23 cellular contexts compared by ENCODE assay signal in genomic region chr13:83955011-83955410, GRCh38.
A peak's percentile ranks its signal among the peaks of the same experiment; 100 is the strongest.
DNase-seq lines count a peak whose midpoint lies in the region; ATAC-seq, FAIRE-seq and TF ChIP-seq lines count a peak whose summit lies in the region.
"Had no signal": no experiment of that assay in that cellular context is flagged by ENCODE, and none has a peak within 500 bp of the region (broad histone marks: within the 10 kb centered on the region; RNA-seq: fewer than 3 reads in every experiment).

No MANE protein-coding gene starts in this region.

- POLR2A ChIA-PET in H1 (lab: Charles Lee; ENCODE audit: partially characterized antibody), result no interaction called here

- TF ChIP-seq CTCF in HFFc6 (IDR thresholded peaks at IDR 0.05), result no peak
- TF ChIP-seq CTCF in H1 (IDR thresholded peaks at IDR 0.05; ENCODE audit: control extremely low read depth in 1 of 3, insufficient read depth in 1 of 3, low read depth in 1 of 3, low read length in 3 of 3), result no peak
- no peak for TF ChIP-seq CTCF in keratinocyte (optimal IDR thresholded peaks at IDR 0.05 in 1 of 3, IDR thresholded peaks at IDR 0.05 in 1 of 3, conservative IDR thresholded peaks at IDR 0.05 in 1 of 3; ENCODE audit: extremely low read depth in 1 of 3, insufficient read depth in 2 of 3, low read length in 3 of 3)
- TF ChIP-seq CTCF in transverse colon (IDR thresholded peaks at IDR 0.05), result no peak
- TF ChIP-seq CTCF in lower lobe of right lung (IDR thresholded peaks at IDR 0.05), result no peak

- H2AK5ac ChIP-seq in H1 (ENCODE audit: low read depth, low read length) (no peak overlapping the region), neuronal stem cell (ENCODE audit: low read depth, low read length) (no peak overlapping the region)

- no peak overlapping the region for H3K56ac ChIP-seq in H1 (replicated peaks; ENCODE audit: insufficient read length, low read depth, low read length)

- CTCF ChIA-PET in H1 (lab: Charles Lee; ENCODE audit: partially characterized antibody), result no interaction called here

- no peak overlapping the region for H2BK20ac ChIP-seq in H1 (ENCODE audit: low read length)

- H3K4me1 ChIP-seq in H1 (replicated peaks in 1 of 4; ENCODE audit: control insufficient read depth in 3 of 4, insufficient read depth in 4 of 4, low read length in 3 of 4), result peaks cover 0 to 3% (median 0%) of the 10 kb centered on the region in 4 experiments; a peak in 1 of 7 replicates
- H3K4me1 ChIP-seq in keratinocyte (ENCODE audit: control insufficient read depth, extremely low read depth, insufficient read depth, low read length), result peaks cover 7% of the 10 kb centered on the region
- no peaks in the 10 kb centered on the region for H3K4me1 ChIP-seq in neuronal stem cell (ENCODE audit: control insufficient read depth in 2 of 2, insufficient read depth in 1 of 2, low read depth in 1 of 2, low read length in 2 of 2)
- H3K4me1 ChIP-seq in transverse colon, result no peaks in the 10 kb centered on the region
- H3K4me1 ChIP-seq in lower lobe of right lung, result no peaks in the 10 kb centered on the region
- H3K4me1 ChIP-seq: BE2C had no signal

- H2BK5ac ChIP-seq in H1 (ENCODE audit: low read depth, low read length) (no peak overlapping the region), neuronal stem cell (ENCODE audit: low read length) (no peak overlapping the region)

- H3K4me1 Mint-ChIP-seq in HFFc6 (ENCODE audit: low read depth), result peaks cover 67% of the 10 kb centered on the region
- H3K4me1 Mint-ChIP-seq: CD8-positive, alpha-beta memory T cell had no signal

- H3K23ac ChIP-seq in H1 (ENCODE audit: insufficient read length), result no peak overlapping the region
- H3K23ac ChIP-seq in neuronal stem cell (ENCODE audit: low read depth, low read length, poor library complexity), result no peak overlapping the region

- H3K27ac ChIP-seq in H1 (ENCODE audit: low read depth, low read length) (no peak overlapping the region), keratinocyte (ENCODE audit: control insufficient read depth, insufficient read depth, low read length) (no peak overlapping the region), neuronal stem cell (replicated peaks; ENCODE audit: low read length) (no peak overlapping the region), transverse colon (no peak overlapping the region), lower lobe of right lung (no peak overlapping the region)
- H3K27ac ChIP-seq: HL-60 had no signal

- no peaks in the 10 kb centered on the region for H3K23me2 ChIP-seq in H1 (ENCODE audit: low read depth, low read length)

- H2BK120ac ChIP-seq in H1 (replicated peaks; ENCODE audit: low read depth, low read length) (no peak overlapping the region), neuronal stem cell (ENCODE audit: low read depth, low read length) (no peak overlapping the region)

- no peak overlapping the region for H3K18ac ChIP-seq in H1 (ENCODE audit: extremely low read depth, low read length)
- H3K18ac ChIP-seq in neuronal stem cell (ENCODE audit: low read length), result no peak overlapping the region

- no peak overlapping the region for H3K4ac ChIP-seq in H1 (replicated peaks; ENCODE audit: insufficient read length, low read depth, low read length)
- H3K4ac ChIP-seq in neuronal stem cell (ENCODE audit: low read length), result no peak overlapping the region

- DNase-seq in HFFc6, result no peak
- DNase-seq in H1 (ENCODE audit: low read depth in 1 of 2, low spot score in 2 of 2), result no peak
- no peak for DNase-seq in keratinocyte (ENCODE audit: low read depth, low spot score)
- no peak for DNase-seq in neuronal stem cell (ENCODE audit: low spot score)
- DNase-seq in NCI-H1092 treated with DMSO at 0.1 percent for 48 hours (lab: John Stamatoyannopoulos, UW), result no peak
- DNase-seq in transverse colon, result no peak
- DNase-seq in lower lobe of right lung, result no peak
- DNase-seq in KBM-7, result no peak
- DNase-seq: ACHN; BE2C; C1 segment of cervical spinal cord; CD4-positive, CD25-positive, alpha-beta regulatory T cell; COR-L47; DMS 273 treated with DMSO at 0.1 percent for 48 hours; DMS53; HCEC 1CT had no signal

- dilution Hi-C loops in keratinocyte (cut with MboI; ENCODE audit: extremely low pct_ligation_motif_present, low sequenced_read_pairs), result no loop called here

- ATAC-seq in lower lobe of right lung, result no peak

- TF ChIP-seq EP300 in H1 (IDR thresholded peaks at IDR 0.05; ENCODE audit: borderline replicate concordance in 1 of 2, low read depth in 2 of 2, low read length in 2 of 2), result no peak
- TF ChIP-seq EP300 in transverse colon (IDR thresholded peaks at IDR 0.05; ENCODE audit: low read depth), result no peak

- intact Hi-C loops in transverse colon (cut with DNase I; ENCODE audit: low total_unique reads), result no loop called here
- intact Hi-C loops in lower lobe of right lung (cut with DNase I), result no loop called here

- no peak for TF ChIP-seq RAD21 in H1 (IDR thresholded peaks at IDR 0.05 in 1 of 2, conservative IDR thresholded peaks at IDR 0.05 in 1 of 2; ENCODE audit: low read depth in 2 of 2, low read length in 2 of 2)

- no peak overlapping the region for H3K9ac ChIP-seq in H1 (replicated peaks in 1 of 4; ENCODE audit: extremely low read depth in 1 of 4, low read depth in 3 of 4, low read length in 3 of 4)
- H3K9ac ChIP-seq in keratinocyte (ENCODE audit: control insufficient read depth, extremely low read depth, insufficient read depth, low read length), result no peak overlapping the region
- no peak overlapping the region for H3K9ac ChIP-seq in neuronal stem cell (ENCODE audit: low read depth, low read length, poor library complexity)

- no peak overlapping the region for H3K14ac ChIP-seq in H1 (ENCODE audit: insufficient read length)
- no peak overlapping the region for H3K14ac ChIP-seq in neuronal stem cell (ENCODE audit: low read length)

- H2BK12ac ChIP-seq in H1 (ENCODE audit: low read depth, low read length), result no peak overlapping the region
- H2BK12ac ChIP-seq in neuronal stem cell (ENCODE audit: low read length), result no peak overlapping the region

- H3K27ac Mint-ChIP-seq in HFFc6, result peak overlapping the region; percentile 38; the same call in 1 of the 2 replicates
- H3K27ac Mint-ChIP-seq: CD4-positive, CD25-positive, alpha-beta regulatory T cell had no signal

- H3K27me3 ChIP-seq in H1 (replicated peaks in 1 of 4; ENCODE audit: control insufficient read depth in 3 of 4, extremely low read depth in 1 of 4, insufficient read depth in 3 of 4, low read length in 3 of 4) (no peaks in the 10 kb centered on the region), keratinocyte (ENCODE audit: control insufficient read depth, extremely low read depth, insufficient read depth, low read length) (no peaks in the 10 kb centered on the region), neuronal stem cell (ENCODE audit: control insufficient read depth in 3 of 3, insufficient read depth in 3 of 3, low read depth in 1 of 3, low read length in 3 of 3) (no peaks in the 10 kb centered on the region), transverse colon (no peaks in the 10 kb centered on the region), lower lobe of right lung (ENCODE audit: low read depth) (no peaks in the 10 kb centered on the region)
- H3K27me3 ChIP-seq: BE2C had no signal

- H3K79me2 ChIP-seq in H1 (ENCODE audit: control insufficient read depth in 1 of 2, insufficient read depth in 2 of 2, low read length in 2 of 2) (no peaks in the 10 kb centered on the region), keratinocyte (ENCODE audit: control insufficient read depth, insufficient read depth, low read length) (no peaks in the 10 kb centered on the region)

- H3K4me2 ChIP-seq in H1 (ENCODE audit: insufficient read depth in 1 of 2, low read depth in 2 of 2, low read length in 2 of 2) (no peak overlapping the region), keratinocyte (ENCODE audit: control insufficient read depth, extremely low read depth, insufficient read depth, low read depth, low read length) (no peak overlapping the region), neuronal stem cell (ENCODE audit: insufficient read depth, low read length, poor library complexity, severe bottlenecking) (no peak overlapping the region)

- no peak overlapping the region for H3K4me3 Mint-ChIP-seq in HFFc6
- H3K4me3 Mint-ChIP-seq: CD4-positive, CD25-positive, alpha-beta regulatory T cell; CD8-positive, alpha-beta memory T cell had no signal

- no peak overlapping the region for H4K5ac ChIP-seq in H1 (ENCODE audit: insufficient read length, low read depth, low read length)

- in situ Hi-C loops in transverse colon (cut with MboI; ENCODE audit: low pct_ligation_motif_present in 1 of 4, low pct_unique_long_range_greater_than_20kb in 1 of 4, low sequenced_read_pairs in 3 of 4) (no loop called here), KBM-7 (cut with MboI; ENCODE audit: low pct_unique_long_range_greater_than_20kb, low sequenced_read_pairs) (no loop called here)

- H4K20me1 ChIP-seq in H1 (replicated peaks in 1 of 2; ENCODE audit: control insufficient read depth in 1 of 2, insufficient read depth in 2 of 2, low read length in 2 of 2), result no peaks in the 10 kb centered on the region
- no peaks in the 10 kb centered on the region for H4K20me1 ChIP-seq in keratinocyte (ENCODE audit: control insufficient read depth, extremely low read depth, insufficient read depth, low read length)

- FAIRE-seq in H1 (lab: Jason Lieb, UNC) (no peak), keratinocyte (lab: Jason Lieb, UNC) (peak; percentile 85)
- FAIRE-seq: A204.1, G401.6, GM12891, GM18507, H54 had no signal

- no peaks in the 10 kb centered on the region for H3K27me3 Mint-ChIP-seq in HFFc6 (ENCODE audit: insufficient read depth)
- H3K27me3 Mint-ChIP-seq: CD8-positive, alpha-beta memory T cell had no signal

- H4K8ac ChIP-seq in H1 (ENCODE audit: extremely low read depth, insufficient read depth, low read length) (no peak overlapping the region), neuronal stem cell (ENCODE audit: low read depth, low read length) (no peak overlapping the region)

- H2AFZ ChIP-seq in H1 (ENCODE audit: low read length) (peak overlapping the region; percentile 41; the same call in 1 of the 2 replicates), keratinocyte (ENCODE audit: control insufficient read depth, low read length) (peak overlapping the region; percentile 52), neuronal stem cell (ENCODE audit: low read length) (peak overlapping the region; percentile 20)

- H3K9me1 ChIP-seq in keratinocyte (ENCODE audit: control insufficient read depth, extremely low read depth, insufficient read depth, low read length), result no peaks in the 10 kb centered on the region

- no peak overlapping the region for H4K91ac ChIP-seq in H1 (replicated peaks; ENCODE audit: insufficient read length, low read length)
- no peak overlapping the region for H4K91ac ChIP-seq in neuronal stem cell (ENCODE audit: low read depth, low read length, poor library complexity)

- TF ChIP-seq POLR2A in H1 (IDR thresholded peaks at IDR 0.05; ENCODE audit: control extremely low read depth in 1 of 2, low read depth in 2 of 2, low read length in 2 of 2) (no peak), transverse colon (IDR thresholded peaks at IDR 0.05) (no peak)

- no peaks in the 10 kb centered on the region for H3K79me1 ChIP-seq in H1 (ENCODE audit: low read depth, low read length)
- no peaks in the 10 kb centered on the region for H3K79me1 ChIP-seq in neuronal stem cell (ENCODE audit: low read depth, low read length)

- H3K9me3 Mint-ChIP-seq in HFFc6, result no peaks in the 10 kb centered on the region
- H3K9me3 Mint-ChIP-seq: CD8-positive, alpha-beta memory T cell had no signal

- peaks cover 27% of the 10 kb centered on the region for H3K36me3 Mint-ChIP-seq in HFFc6 (ENCODE audit: low read depth)
- H3K36me3 Mint-ChIP-seq: CD4-positive, CD25-positive, alpha-beta regulatory T cell; CD8-positive, alpha-beta memory T cell had no signal

- WGBS in H1 (ENCODE audit: extremely low coverage in 1 of 2, insufficient coverage in 1 of 2, insufficient read length in 1 of 2, insufficient replicate concordance in 2 of 2, low coverage in 1 of 2, low lambda C conversion rate in 2 of 2, missing lambda C conversion rate in 1 of 2), 2 experiments, result 93% methylated on average over 3 of the region's 3 CpGs; no CpG with 5 or more reads in 1 of the 2 experiments
- no CpG with 5 or more reads among the region's 3 CpGs for WGBS in neuronal stem cell (ENCODE audit: extremely low coverage in 2 of 2, insufficient read length in 2 of 2, insufficient replicate concordance in 1 of 2), 2 donors
- WGBS in transverse colon (ENCODE audit: low coverage in 1 of 2), 2 donors, result 94 to 100% methylated on average over 3 of the region's 3 CpGs

- H3K9me3 ChIP-seq in H1 (ENCODE audit: insufficient read depth in 2 of 2, low read depth in 1 of 2, low read length in 1 of 2) (no peaks in the 10 kb centered on the region), keratinocyte (ENCODE audit: control insufficient read depth, low read depth, low read length) (no peaks in the 10 kb centered on the region), neuronal stem cell (replicated peaks in 1 of 2; ENCODE audit: control insufficient read depth in 2 of 2, insufficient read depth in 1 of 2, low read depth in 1 of 2, low read length in 2 of 2) (no peaks in the 10 kb centered on the region), transverse colon (no peaks in the 10 kb centered on the region), lower lobe of right lung (no peaks in the 10 kb centered on the region)
- H3K9me3 ChIP-seq: BE2C had no signal

- H3K36me3 ChIP-seq in H1 (ENCODE audit: control insufficient read depth in 2 of 4, insufficient read depth in 4 of 4, low read length in 3 of 4) (no peaks in the 10 kb centered on the region), keratinocyte (ENCODE audit: control insufficient read depth in 2 of 2, extremely low read depth in 1 of 2, insufficient read depth in 2 of 2, low read length in 2 of 2) (no peaks in the 10 kb centered on the region), neuronal stem cell (replicated peaks in 1 of 2; ENCODE audit: control insufficient read depth in 2 of 2, insufficient read depth in 2 of 2, low read length in 2 of 2) (no peaks in the 10 kb centered on the region), transverse colon (no peaks in the 10 kb centered on the region), lower lobe of right lung (no peaks in the 10 kb centered on the region)
- H3K36me3 ChIP-seq: BE2C had no signal

- no peak overlapping the region for H2BK15ac ChIP-seq in H1 (ENCODE audit: low read length)
- H2BK15ac ChIP-seq in neuronal stem cell (ENCODE audit: low read length), result no peak overlapping the region

- no peak overlapping the region for H3K4me3 ChIP-seq in H1 (ENCODE audit: extremely low read depth in 1 of 4, insufficient read depth in 2 of 4, low read depth in 3 of 4, low read length in 4 of 4)
- no peak overlapping the region for H3K4me3 ChIP-seq in keratinocyte (ENCODE audit: control insufficient read depth in 2 of 3, extremely low read depth in 1 of 3, insufficient read depth in 2 of 3, low read depth in 1 of 3, low read length in 3 of 3)
- H3K4me3 ChIP-seq in neuronal stem cell (ENCODE audit: low read length in 2 of 2), result no peak overlapping the region
- H3K4me3 ChIP-seq in transverse colon, result no peak overlapping the region
- H3K4me3 ChIP-seq in lower lobe of right lung, result no peak overlapping the region
